21 cellular contexts compared by ENCODE assay signal in genomic region chr20:34850969-34851368, GRCh38. TPM values are rescaled to one million over a fixed set of nuclear protein-coding genes. Genes with fewer than 3 reads are reported as not detected.
A peak's percentile ranks its signal among the peaks of the same experiment; 100 is the strongest.
DNase-seq lines count a peak whose midpoint lies in the region; ATAC-seq lines count a peak whose summit lies in the region.
"Had no signal": no experiment of that assay in that cellular context is flagged by ENCODE, and none has a peak within 500 bp of the region (broad histone marks: within the 10 kb centered on the region; RNA-seq: fewer than 3 reads in every experiment).

No MANE protein-coding gene starts in this region.

- peak; percentile 26 for DNase-seq in M059J (ENCODE audit: low read depth)
- DNase-seq in SW480 (ENCODE audit: low spot score): peak; percentile 91
- peak; percentile 68 for DNase-seq in mesenteric fat pad (ENCODE audit: low spot score)
- DNase-seq in iPS-NIHi7 (ENCODE audit: extremely low spot score): no peak
- DNase-seq: 8988T; ACHN; AML-193; BE2C; CD4-positive, alpha-beta T cell; CD8-positive, alpha-beta memory T cell; DMS 273 treated with DMSO at 0.1 percent for 48 hours; DMS79; EL; GDM1; H9 had no signal

- ATAC-seq in GM18870 (IDR thresholded peaks at IDR 0.05; ENCODE audit: unreplicated experiment): no peak
- no peak for ATAC-seq in GM18909 (IDR thresholded peaks at IDR 0.05; ENCODE audit: poor library complexity, unreplicated experiment)
- ATAC-seq: A549, GM12878, GM23338, HCT116 had no signal

RNA-seq across cellular contexts. Expression of gene GGT7, which starts 21.7 kb away (rescaled TPM):
- total RNA-seq in M059J (2014; rRNA removed; shearing (Covaris generic)): 2.1 and 2.6 TPM in 2 replicates
- 15.6 TPM for total RNA-seq in mesenteric fat pad

RNA-seq across cellular contexts. Expression of gene ACSS2, which starts 25.4 kb away (rescaled TPM):
- 26.0 and 34.2 TPM in 2 replicates for total RNA-seq in M059J (2014; rRNA removed; shearing (Covaris generic))
- 127 TPM for total RNA-seq in mesenteric fat pad

RNA-seq across cellular contexts. Expression of gene NCOA6, which starts 25.5 kb away (rescaled TPM):
- total RNA-seq in M059J (2014; rRNA removed; shearing (Covaris generic)): 7.5 and 14.5 TPM in 2 replicates
- 24.4 TPM for total RNA-seq in mesenteric fat pad
